In genomic region chr1:246530482-246530881, GRCh38 we compare ENCODE assay signal across 32 cellular contexts.
"Had no signal": no experiment of that assay in that cellular context is flagged by ENCODE, and none has a peak within 500 bp of the region (broad histone marks: within the 10 kb centered on the region; RNA-seq: fewer than 3 reads in every experiment).

No MANE protein-coding gene starts in this region.

- H3K4me1 ChIP-seq: parathyroid adenoma, psoas muscle, suprapubic skin, testis, tibial artery, transverse colon, upper lobe of right lung, uterus had no signal

- H3K4me3 Mint-ChIP-seq: natural killer cell treated with Interleukin-12 subunit alpha and Interleukin-12 subunit beta and Interleukin-15 and Interleukin-18, amount 100 ng/mL, for 72 hours; nephron progenitor cell; neural crest cell; stimulated activated memory B cell treated with anti-CD40 and anti-IgM and Interleukin-4, amounts not matched to agents 10 μg/mL and 1 μg/mL and 100 μg/mL, for 72 hours; stimulated activated naive CD8-positive, alpha-beta T cell treated with anti-CD3 and anti-CD28 coated beads, Interleukin-15, amount 100 ng/mL, for 72 hours; type B pancreatic cell had no signal

- H3K36me3 ChIP-seq: ovary, spleen, suprapubic skin, tibial artery, transverse colon, upper lobe of right lung, uterus had no signal

- ATAC-seq: naive thymus-derived CD8-positive, alpha-beta T cell; natural killer cell treated with Interleukin-12 subunit alpha and Interleukin-12 subunit beta and Interleukin-15 and Interleukin-18, amount 100 ng/mL, for 72 hours; psoas muscle; right cardiac atrium; sciatic nerve; stimulated activated memory B cell treated with anti-CD40 and anti-IgM and Interleukin-4, amounts not matched to agents 10 μg/mL and 1 μg/mL and 100 μg/mL, for 72 hours; stimulated activated naive CD8-positive, alpha-beta T cell treated with anti-CD3 and anti-CD28 coated beads, Interleukin-15, amount 100 ng/mL, for 72 hours; stimulated activated naive CD8-positive, alpha-beta T cell treated with anti-CD3 and anti-CD28 coated beads, Interleukin-15, Interleukin-2, amounts not matched to agents 100 U/mL and 50 U/mL, for 24 hours; upper lobe of right lung had no signal

- H3K9ac ChIP-seq: parathyroid adenoma had no signal

- H3K27ac ChIP-seq: ovary, parathyroid adenoma, psoas muscle, skin epidermis, spleen, suprapubic skin, testis, tibial artery, transverse colon, upper lobe of right lung, uterus had no signal

- H3K4me1 Mint-ChIP-seq: nephron progenitor cell, neural crest cell had no signal

- H3K27me3 Mint-ChIP-seq: natural killer cell treated with Interleukin-12 subunit alpha and Interleukin-12 subunit beta and Interleukin-15 and Interleukin-18, amount 100 ng/mL, for 72 hours; stimulated activated memory B cell treated with anti-CD40 and anti-IgM and Interleukin-4, amounts not matched to agents 10 μg/mL and 1 μg/mL and 100 μg/mL, for 72 hours; stimulated activated naive CD8-positive, alpha-beta T cell treated with anti-CD3 and anti-CD28 coated beads, Interleukin-15, amount 100 ng/mL, for 72 hours had no signal

- H3K36me3 Mint-ChIP-seq: natural killer cell treated with Interleukin-12 subunit alpha and Interleukin-12 subunit beta and Interleukin-15 and Interleukin-18, amount 100 ng/mL, for 72 hours; type B pancreatic cell had no signal

- H3K4me3 ChIP-seq: ovary, psoas muscle, skin epidermis, smooth muscle cell, spleen, suprapubic skin, testis, tibial artery, transverse colon, upper lobe of right lung, uterus had no signal

- DNase-seq: naive thymus-derived CD8-positive, alpha-beta T cell; nephron progenitor cell; occipital lobe; ovary; posterior cingulate gyrus; psoas muscle; right cardiac atrium; spleen; stimulated activated CD4-positive, alpha-beta T cell treated with anti-CD3 and anti-CD28 coated beads, Interleukin-12 subunit alpha, Interleukin-12 subunit beta, amount 100 ng/mL, for 4 hours; stimulated activated CD4-positive, alpha-beta T cell treated with anti-CD3 and anti-CD28 coated beads, Interleukin-1b, Interleukin-23, amount 100 ng/mL, for 48 hours; stimulated activated CD4-positive, alpha-beta T cell treated with anti-CD3 and anti-CD28 coated beads, Interleukin-4, amount 100 ng/mL, for 1 hour; stimulated activated CD4-positive, alpha-beta T cell treated with anti-CD3 and anti-CD28 coated beads, Interleukin-4, amount 100 ng/mL, for 4 hours; stimulated activated CD8-positive, alpha-beta memory T cell treated with anti-CD3 and anti-CD28 coated beads, Interleukin-4, amount 100 ng/mL, for 48 hours; stimulated activated naive CD4-positive, alpha-beta T cell; stimulated activated naive CD8-positive, alpha-beta T cell treated with anti-CD3 and anti-CD28 coated beads, Interleukin-15, amount 100 ng/mL, for 72 hours; stimulated activated naive CD8-positive, alpha-beta T cell treated with anti-CD3 and anti-CD28 coated beads, Interleukin-15, Interleukin-2, amounts not matched to agents 100 U/mL and 50 U/mL, for 24 hours; substantia nigra; testis; tibial artery; transverse colon; upper lobe of right lung; uterus had no signal

- H3K9me3 ChIP-seq: psoas muscle, testis, uterus had no signal

- H3K9me3 Mint-ChIP-seq: type B pancreatic cell had no signal

- H3K79me2 ChIP-seq: parathyroid adenoma had no signal

- H3K27me3 ChIP-seq: ovary, spleen, suprapubic skin, testis, tibial artery, transverse colon, upper lobe of right lung, uterus had no signal

- H3K27ac Mint-ChIP-seq: naive thymus-derived CD8-positive, alpha-beta T cell; natural killer cell treated with Interleukin-12 subunit alpha and Interleukin-12 subunit beta and Interleukin-15 and Interleukin-18, amount 100 ng/mL, for 72 hours; nephron progenitor cell; progenitor cell of endocrine pancreas; stimulated activated memory B cell treated with anti-CD40 and anti-IgM and Interleukin-4, amounts not matched to agents 10 μg/mL and 1 μg/mL and 100 μg/mL, for 72 hours; stimulated activated naive CD8-positive, alpha-beta T cell treated with anti-CD3 and anti-CD28 coated beads, Interleukin-15, amount 100 ng/mL, for 72 hours; type B pancreatic cell had no signal

- H2AFZ ChIP-seq: parathyroid adenoma had no signal

- H3K4me2 ChIP-seq: smooth muscle cell had no signal
